8 cellular contexts compared by ENCODE assay signal in the genomic region with DNA sequence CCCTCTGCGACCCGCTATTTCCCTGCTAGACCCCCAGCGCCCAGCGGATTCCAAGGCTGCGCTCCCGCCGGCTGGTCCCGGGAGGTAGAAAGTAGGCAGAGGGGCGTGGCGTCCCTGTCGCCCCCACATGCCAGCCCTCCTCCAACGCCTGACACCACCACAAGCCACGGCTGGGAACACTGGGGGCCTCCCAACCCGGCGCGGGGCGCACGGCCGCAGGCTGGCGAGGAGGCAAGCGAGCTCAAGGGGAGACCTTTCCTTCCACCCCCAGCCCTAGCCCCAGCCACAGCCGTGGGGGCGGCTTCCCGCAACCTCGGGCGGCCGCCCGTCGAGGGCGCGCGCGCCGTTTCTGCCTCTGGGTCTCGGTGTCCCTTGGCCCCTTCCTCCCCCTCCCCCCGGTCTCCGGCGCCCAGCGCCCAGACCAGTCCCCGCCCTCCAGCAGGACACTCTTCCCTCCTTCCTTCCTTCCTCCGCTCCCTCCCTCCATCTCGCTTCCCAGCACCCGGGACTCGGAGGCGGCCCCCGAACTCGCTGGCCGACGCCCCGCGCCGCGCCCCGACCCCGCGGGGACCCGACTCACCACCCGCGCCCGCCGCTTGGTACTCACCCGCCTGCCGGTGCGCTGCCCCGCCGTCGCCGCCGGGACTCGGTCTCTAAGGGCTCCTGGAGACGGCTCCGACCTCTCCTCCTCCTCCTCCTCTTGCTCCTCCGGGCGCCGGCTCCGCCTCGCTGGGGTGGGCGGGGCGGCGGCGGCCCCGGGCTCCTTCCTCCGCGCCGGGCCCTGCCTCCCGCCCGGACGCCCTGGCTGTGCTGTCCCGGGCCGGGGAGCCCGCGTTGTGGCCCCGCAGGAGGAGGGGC.
DNase-seq lines count a peak whose midpoint lies in the region; TF ChIP-seq lines count a peak whose summit lies in the region.

A gene (minus strand): TSS at position 731 of the 858 bp plus-strand sequence. CDS start 125,781 bp downstream, outside the sequence.

- DNase-seq in stimulated activated naive CD4-positive, alpha-beta T cell treated with Interleukin-2 at 50 U/mL for 16 hours (lab: John Stamatoyannopoulos, UW) = peak; percentile 3
- DNase-seq in stimulated activated naive CD4-positive, alpha-beta T cell (lab: John Stamatoyannopoulos, UW) = no peak
- DNase-seq in HS-5 (ENCODE audit: low read depth) (peak; percentile 60), epithelial cell of esophagus (ENCODE audit: low read depth) (peak; percentile 81), medulla oblongata (ENCODE audit: extremely low spot score) (peak; percentile 50), NCI-H1694 treated with DMSO at 0.1 percent for 48 hours (lab: John Stamatoyannopoulos, UW) (no peak)

- H3K36me3 ChIP-seq in subcutaneous abdominal adipose tissue (ENCODE audit: control insufficient read depth in 5 of 5, insufficient read depth in 5 of 5, low read length in 5 of 5) = no peaks in the 10 kb centered on the region

- peak within 1 kb of the TSS; percentile 84 for H3K27ac ChIP-seq in subcutaneous abdominal adipose tissue (ENCODE audit: low read depth, low read length)

- no peaks in the 10 kb centered on the region for H3K9me3 ChIP-seq in subcutaneous abdominal adipose tissue (ENCODE audit: control insufficient read depth in 5 of 5, low read length in 5 of 5)

- H3K9ac ChIP-seq in subcutaneous abdominal adipose tissue (ENCODE audit: low read length in 5 of 5) = peak within 1 kb of the TSS; percentile 32 to 96 (median 90)

- H3K4me1 ChIP-seq in subcutaneous abdominal adipose tissue (ENCODE audit: control insufficient read depth in 5 of 5, insufficient read depth in 5 of 5, low read length in 5 of 5) = peaks cover 0 to 39% (median 22%) of the 10 kb centered on the region in 5 donors

- peak within 1 kb of the TSS; percentile 77 for H3K4me3 ChIP-seq in WI38 (ENCODE audit: low read depth, low read length)
- H3K4me3 ChIP-seq in epithelial cell of esophagus (ENCODE audit: low read length) = peak within 1 kb of the TSS; percentile 81
- H3K4me3 ChIP-seq in subcutaneous abdominal adipose tissue (ENCODE audit: low read depth in 1 of 5, low read length in 5 of 5) = peak within 1 kb of the TSS; percentile 83 to 92 (median 91)

- TF ChIP-seq CTCF in WI38 (IDR thresholded peaks at IDR 0.05; ENCODE audit: low read depth, low read length) (no peak), epithelial cell of esophagus (IDR thresholded peaks at IDR 0.05; ENCODE audit: insufficient read depth, low read depth, low read length, missing control alignments) (no peak)

- no peaks in the 10 kb centered on the region for H3K27me3 ChIP-seq in subcutaneous abdominal adipose tissue (ENCODE audit: control insufficient read depth in 5 of 5, insufficient read depth in 4 of 5, low read length in 5 of 5)

Comparison
In these comparisons a context has a peak if more than half of its experiments do, and no peak if none do; other contexts are left out.
1. DNase-seq: peak in stimulated activated naive CD4-positive, alpha-beta T cell treated with Interleukin-2 at 50 U/mL for 16 hours (single experiment), HS-5 (single experiment), epithelial cell of esophagus (single experiment) and medulla oblongata (single experiment); none in stimulated activated naive CD4-positive, alpha-beta T cell (0 of 6) and NCI-H1694 treated with DMSO at 0.1 percent for 48 hours (single experiment).
2. Peak in every context shown above with its lines, with median percentiles within 50 percentile points of each other: H3K4me3 ChIP-seq.